ENCODE assay signal across 23 cellular contexts in genomic region chr1:2337081-2337480, GRCh38.
"Had no signal": no experiment of that assay in that cellular context is flagged by ENCODE, and none has a peak within 500 bp of the region (broad histone marks: within the 10 kb centered on the region; RNA-seq: fewer than 3 reads in every experiment).

No MANE protein-coding gene starts in this region.

- H3K4me1 ChIP-seq: testis, thyroid gland, tibial artery, tibial nerve, transverse colon, upper lobe of left lung, upper lobe of right lung, uterus had no signal

- H3K4me3 ChIP-seq: stomach, suprapubic skin, testis, thoracic aorta, thyroid gland, tibial artery, tibial nerve, transverse colon, upper lobe of left lung, upper lobe of right lung, uterus had no signal

- H3K27me3 ChIP-seq: stomach, suprapubic skin, testis, thyroid gland, tibial artery, tibial nerve, transverse colon, upper lobe of left lung, upper lobe of right lung, uterus had no signal

- DNase-seq: stimulated activated CD4-positive, alpha-beta T cell treated with anti-CD3 and anti-CD28 coated beads, Interleukin-2, amount 100 ng/mL, for 48 hours; stimulated activated CD4-positive, alpha-beta T cell treated with anti-CD3 and anti-CD28 coated beads, Interleukin-4, amount 100 ng/mL, for 1 hour; stimulated activated CD4-positive, alpha-beta T cell treated with anti-CD3 and anti-CD28 coated beads, Interleukin-4, amount 100 ng/mL, for 24 hours; stimulated activated CD4-positive, alpha-beta T cell treated with anti-CD3 and anti-CD28 coated beads, Interleukin-4, amount 100 ng/mL, for 4 hours; stimulated activated CD8-positive, alpha-beta memory T cell treated with anti-CD3 and anti-CD28 coated beads, Interleukin-4, amount 100 ng/mL, for 48 hours; stimulated activated naive B cell treated with anti-CD40 and anti-IgM and Interleukin-4, amounts not matched to agents 10 μg/mL and 1 μg/mL and 100 μg/mL, for 72 hours; stimulated activated naive CD4-positive, alpha-beta T cell; stimulated activated naive CD4-positive, alpha-beta T cell treated with Interleukin-2 at 50 U/mL for 16 hours; stimulated activated naive CD8-positive, alpha-beta T cell treated with anti-CD3 and anti-CD28 coated beads, Interleukin-15, amount 100 ng/mL, for 72 hours; stimulated activated naive CD8-positive, alpha-beta T cell treated with anti-CD3 and anti-CD28 coated beads, Interleukin-15, Interleukin-2, amounts not matched to agents 100 U/mL and 50 U/mL, for 24 hours; stomach; substantia nigra; testis; thyroid gland; tibial artery; transverse colon; trophoblast cell; upper lobe of right lung; uterus had no signal

- H3K27ac ChIP-seq: stomach, suprapubic skin, testis, thoracic aorta, thyroid gland, tibial artery, tibial nerve, transverse colon, upper lobe of left lung, upper lobe of right lung, uterus had no signal

- H3K9me3 ChIP-seq: stomach, suprapubic skin, testis, thoracic aorta, thyroid gland, tibial artery, tibial nerve, transverse colon, upper lobe of left lung, upper lobe of right lung, uterus had no signal

- H3K36me3 ChIP-seq: stomach, suprapubic skin, thoracic aorta, thyroid gland, tibial artery, transverse colon, upper lobe of left lung, upper lobe of right lung, uterus had no signal
